In the genomic region with DNA sequence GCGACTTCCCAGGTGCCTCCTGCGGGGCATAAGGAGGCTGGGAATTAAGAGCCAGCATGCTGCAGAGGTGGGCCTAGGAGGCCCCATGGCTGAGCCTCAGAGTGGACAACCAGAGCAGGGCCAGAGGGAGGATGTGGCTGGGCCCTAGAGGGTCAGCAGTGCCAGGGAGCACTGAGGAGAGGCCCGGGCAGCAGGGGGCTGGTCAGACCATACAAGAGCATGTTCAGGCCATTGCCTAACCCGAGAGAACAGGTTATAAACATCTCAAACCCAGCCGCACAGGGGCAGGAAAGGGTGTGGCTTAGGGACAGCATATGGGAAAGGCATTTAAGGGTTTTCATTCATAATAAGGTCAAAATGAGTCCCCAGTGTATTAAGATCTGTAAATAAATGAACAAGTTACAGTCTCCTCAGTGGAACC, we compare ENCODE assay signal across 1 cellular context.
TF ChIP-seq lines count a peak whose summit lies in the region.

No MANE protein-coding gene starts in this region.

TF ChIP-seq in IMR-90, 13 proteins besides CTCF, POLR2A, EP300 and RAD21:
- TF ChIP-seq CEBPB (IDR thresholded peaks at IDR 0.05; ENCODE audit: low read depth, low read length) (peak; percentile 67), RCOR1 (IDR thresholded peaks at IDR 0.05; ENCODE audit: insufficient replicate concordance, low read length) (no peak), FOS (IDR thresholded peaks at IDR 0.05; ENCODE audit: low read depth, low read length) (no peak)
